In the genomic region with DNA sequence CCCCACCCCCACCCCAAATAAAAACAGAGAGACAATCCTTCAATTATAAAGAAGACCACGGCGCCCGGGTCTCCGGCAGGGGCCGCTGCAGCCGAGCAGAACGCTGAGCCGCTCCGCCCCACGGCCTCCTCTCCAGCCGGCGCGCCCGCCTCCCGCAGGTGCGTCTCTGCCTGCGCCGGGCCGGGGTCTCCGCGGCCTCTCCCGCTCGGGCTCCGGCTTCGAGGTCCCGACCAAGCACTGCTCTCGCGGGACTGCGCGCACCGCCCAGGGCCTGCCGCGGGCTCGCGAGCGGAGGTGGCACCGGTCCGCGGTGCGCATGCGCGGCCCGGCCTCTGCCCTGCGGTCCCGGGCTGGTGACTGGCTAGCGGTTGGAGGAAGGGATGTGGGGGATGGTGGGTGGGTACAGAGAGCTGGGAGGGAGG, we compare ENCODE assay signal across 8 cellular contexts. TPM values are rescaled to one million over a fixed set of nuclear protein-coding genes. Genes with fewer than 3 reads are reported as not detected.
A peak's percentile ranks its signal among the peaks of the same experiment; 100 is the strongest.
DNase-seq lines count a peak whose midpoint lies in the region; ATAC-seq, FAIRE-seq and TF ChIP-seq lines count a peak whose summit lies in the region.

No MANE protein-coding gene starts in this region.

- H3K4me3 ChIP-seq in endothelial cell of umbilical vein (replicated peaks in 1 of 3; ENCODE audit: insufficient read depth in 1 of 3, low read depth in 1 of 3, low read length in 3 of 3) = peak overlapping the region; percentile 54 to 88 (median 75)
- H3K4me3 ChIP-seq in mononuclear cell (ENCODE audit: low read length) = peak overlapping the region; percentile 88

- POLR2A ChIA-PET in endothelial cell of umbilical vein (lab: Charles Lee) = interaction anchor here (0.6 to 1.7 kb wide), 7 partner anchors 9 to 271 kb away, joined by 3 to 7 read pairs (median 3); partner anchors contain the start of genes GFOD1 and NOL7

- FAIRE-seq in HTR-8/SVneo (lab: Jason Lieb, UNC) = peak; percentile 98
- peak; percentile 88 for FAIRE-seq in endothelial cell of umbilical vein (lab: Jason Lieb, UNC)

- H2AFZ ChIP-seq in endothelial cell of umbilical vein (ENCODE audit: low read depth, low read length) = peak overlapping the region; percentile 77

- no peaks in the 10 kb centered on the region for H4K20me1 ChIP-seq in endothelial cell of umbilical vein (replicated peaks; ENCODE audit: control insufficient read depth, extremely low read depth, insufficient read depth, low read length)

- CTCF ChIA-PET in endothelial cell of umbilical vein (lab: Charles Lee) = interaction anchor here (0.7 to 6.1 kb wide), 44 partner anchors 8 to 663 kb away, joined by 3 to 62 read pairs (median 6); partner anchors contain the start of genes GFOD1, NOL7 and TBC1D7

- dilution Hi-C loops in endothelial cell of umbilical vein (cut with MboI; ENCODE audit: extremely low pct_ligation_motif_present, low sequenced_read_pairs) = loop anchor here (25.0 kb wide), 1 partner anchor 237 kb away; the partner anchor contains the start of gene TBC1D7

- ATAC-seq in GM21381 (IDR thresholded peaks at IDR 0.05; ENCODE audit: unreplicated experiment) = peak; percentile 79

- intact Hi-C loops in endothelial cell of umbilical vein (cut with micrococcal nuclease) = loop anchor here (1.0 to 10.0 kb wide), 9 partner anchors 19 to 238 kb away; partner anchors contain the start of genes GFOD1 and NOL7

- peak overlapping the region; percentile 93 for H3K9ac ChIP-seq in endothelial cell of umbilical vein (replicated peaks; ENCODE audit: extremely low read depth, insufficient read depth, low read length)

- peaks cover 8% of the 10 kb centered on the region for H3K4me1 ChIP-seq in endothelial cell of umbilical vein (ENCODE audit: control insufficient read depth, extremely low read depth, insufficient read depth, low read length)
- H3K4me1 ChIP-seq in mononuclear cell (ENCODE audit: insufficient read depth, low read length) = peaks cover 17% of the 10 kb centered on the region

- H3K4me2 ChIP-seq in endothelial cell of umbilical vein (ENCODE audit: insufficient read depth, low read length) = peak overlapping the region; percentile 60

- no peaks in the 10 kb centered on the region for H3K36me3 ChIP-seq in endothelial cell of umbilical vein (ENCODE audit: control insufficient read depth in 2 of 2, extremely low read depth in 1 of 2, insufficient read depth in 2 of 2, low read length in 2 of 2)

- no peaks in the 10 kb centered on the region for H3K9me1 ChIP-seq in endothelial cell of umbilical vein (replicated peaks; ENCODE audit: control insufficient read depth, extremely low read depth, insufficient read depth, low read length)

- no peaks in the 10 kb centered on the region for H3K9me3 ChIP-seq in endothelial cell of umbilical vein (replicated peaks; ENCODE audit: control insufficient read depth, insufficient read depth, low read length)
- no peaks in the 10 kb centered on the region for H3K9me3 ChIP-seq in mononuclear cell (ENCODE audit: low read depth, low read length)

- H3K27ac ChIP-seq in endothelial cell of umbilical vein (ENCODE audit: insufficient read depth, low read depth, low read length) = peak overlapping the region; percentile 80

- TF ChIP-seq CTCF in endothelial cell of umbilical vein (IDR thresholded peaks at IDR 0.05; ENCODE audit: extremely low read depth in 1 of 2, insufficient read depth in 1 of 2, low read depth in 1 of 2, low read length in 2 of 2) = peak in 1 of 2 donors; percentile 40

- H3K27me3 ChIP-seq in endothelial cell of umbilical vein (ENCODE audit: control insufficient read depth in 2 of 2, insufficient read depth in 2 of 2, low read length in 2 of 2) (no peaks in the 10 kb centered on the region), mononuclear cell (ENCODE audit: insufficient read depth, low read length) (no peaks in the 10 kb centered on the region)

- BruUV-seq in endothelial cell of umbilical vein (replicated peaks; lab: Mats Ljungman, UMichigan) = no TSS peak

- peak; percentile 72 for TF ChIP-seq POLR2A in endothelial cell of umbilical vein (IDR thresholded peaks at IDR 0.05; ENCODE audit: low read depth, low read length)

- H3K79me2 ChIP-seq in endothelial cell of umbilical vein (ENCODE audit: control insufficient read depth, insufficient read depth, low read length) = no peaks in the 10 kb centered on the region

- DNase-seq in D341Med (ENCODE audit: low spot score) (peak; percentile 99), HTR-8/SVneo (ENCODE audit: insufficient read length, low spot score) (peak; percentile 96), NOMO-1 (lab: John Stamatoyannopoulos, UW; ENCODE audit: unreplicated experiment in 2 of 2) (peak; percentile 77 to 94), endothelial cell of umbilical vein (ENCODE audit: low read depth, low spot score) (peak; percentile 96)
- peak; percentile 95 for DNase-seq in activated CD8-positive, alpha-beta memory T cell treated with anti-CD3 and anti-CD28 coated beads, Interleukin-2, amount 50 U/mL, for 4 hours
- DNase-seq in stimulated activated CD8-positive, alpha-beta memory T cell treated with anti-CD3 and anti-CD28 coated beads, Interleukin-2, amount 100 ng/mL, for 48 hours (ENCODE audit: low read depth in 2 of 2) = peak; percentile 89 to 93

TF ChIP-seq in endothelial cell of umbilical vein, 7 proteins besides CTCF, POLR2A, EP300 and RAD21:
- TF ChIP-seq MYC (IDR thresholded peaks at IDR 0.05; ENCODE audit: low read depth, low read length) (no peak), POLR2AphosphoS5 (IDR thresholded peaks at IDR 0.05; ENCODE audit: insufficient read depth, low read depth, low read length) (peak; percentile 85)

RNA-seq across cellular contexts. Expression of gene SIRT5, which starts 0.2 kb away (rescaled TPM):
- total RNA-seq in endothelial cell of umbilical vein (7.2 and 8.0 TPM in 2 replicates), mononuclear cell (6.2 TPM)
- polyA plus RNA-seq in endothelial cell of umbilical vein = 3.3 and 4.7 TPM in 2 replicates
- polyA plus RNA-seq in endothelial cell of umbilical vein (2011; cell fraction: cytosol; rRNA removed) = 3.9 and 4.6 TPM in 2 replicates
- 11.4 and 11.8 TPM in 2 replicates for polyA plus RNA-seq in endothelial cell of umbilical vein (2011; cell fraction: nucleus; rRNA removed)
- 4.6 and 4.7 TPM in 2 replicates for polyA plus RNA-seq in endothelial cell of umbilical vein (2012)
- 4.1 and 4.2 TPM in 2 replicates for polyA minus RNA-seq in endothelial cell of umbilical vein
- 3.1 TPM for polyA minus RNA-seq in endothelial cell of umbilical vein (2011; cell fraction: cytosol; rRNA and poly(A)+ RNA removed)
- polyA minus RNA-seq in endothelial cell of umbilical vein (2011; cell fraction: nucleus; rRNA and poly(A)+ RNA removed) = 3.8 and 3.9 TPM in 2 replicates

RNA-seq across cellular contexts. Expression of gene NOL7, which starts 41.0 kb away (rescaled TPM):
- total RNA-seq in endothelial cell of umbilical vein (75.6 and 80.0 TPM in 2 replicates), mononuclear cell (46.2 TPM)
- polyA plus RNA-seq in endothelial cell of umbilical vein = 20.5 and 36.3 TPM in 2 replicates
- polyA plus RNA-seq in endothelial cell of umbilical vein (2011; cell fraction: cytosol; rRNA removed) = 38.8 and 40.8 TPM in 2 replicates
- 15.0 and 29.2 TPM in 2 replicates for polyA plus RNA-seq in endothelial cell of umbilical vein (2011; cell fraction: nucleus; rRNA removed)
- 51.6 and 73.6 TPM in 2 replicates for polyA plus RNA-seq in endothelial cell of umbilical vein (2012)
- 4.4 and 6.5 TPM in 2 replicates for polyA minus RNA-seq in endothelial cell of umbilical vein
- 22.8 TPM for polyA minus RNA-seq in endothelial cell of umbilical vein (2011; cell fraction: cytosol; rRNA and poly(A)+ RNA removed)
- polyA minus RNA-seq in endothelial cell of umbilical vein (2011; cell fraction: nucleus; rRNA and poly(A)+ RNA removed) = 5.3 and 8.2 TPM in 2 replicates

Comparison
In these comparisons a context has a peak if more than half of its experiments do, and no peak if none do; other contexts are left out.
1. Peak in every context shown above with its lines: DNase-seq, ATAC-seq, H3K4me3 ChIP-seq and H3K27ac ChIP-seq.